8 cellular contexts compared by ENCODE assay signal in the genomic region with DNA sequence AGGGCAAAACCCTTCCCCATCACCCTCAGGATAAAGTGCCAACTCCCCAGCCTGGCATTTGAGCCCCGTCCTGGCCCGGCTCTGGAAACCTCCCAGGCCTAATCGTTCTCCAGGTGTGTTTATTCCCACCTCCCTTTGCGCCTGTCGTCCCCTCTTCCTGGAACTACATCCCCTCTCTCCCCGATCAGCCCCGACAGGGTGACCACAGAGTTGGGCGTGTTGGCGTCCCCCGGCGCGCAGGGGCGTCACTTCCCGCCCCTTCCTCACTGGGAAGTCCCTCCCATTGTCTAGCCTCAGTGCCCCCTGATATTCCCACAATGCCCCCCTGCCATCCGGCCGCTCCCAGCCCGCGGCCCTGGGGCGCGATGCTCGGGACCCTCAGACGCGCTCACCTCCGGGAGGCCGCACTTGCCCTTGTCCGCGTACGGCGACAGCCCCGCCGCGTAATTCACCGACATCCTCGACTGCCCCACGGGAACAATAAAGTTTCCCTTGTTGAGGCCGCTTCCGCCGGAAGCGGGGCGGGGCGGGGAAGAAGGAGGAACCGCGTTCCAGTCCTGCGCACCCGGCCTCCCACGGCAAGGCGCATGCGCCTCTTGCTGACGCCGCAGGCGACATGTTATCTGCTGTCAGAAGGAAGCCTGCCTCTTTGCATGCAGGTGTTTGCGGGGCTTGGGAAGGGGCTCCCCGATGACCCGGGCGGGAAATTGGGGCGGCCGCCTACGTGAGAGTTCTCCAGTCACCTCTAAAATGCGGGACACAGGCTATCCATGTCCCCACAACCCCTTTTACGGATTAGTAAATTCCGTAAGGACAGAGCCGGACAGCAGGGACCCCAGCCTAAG. TPM values are rescaled to one million over a fixed set of nuclear protein-coding genes. Genes with fewer than 3 reads are reported as not detected.
DNase-seq lines count a peak whose midpoint lies in the region; ATAC-seq and TF ChIP-seq lines count a peak whose summit lies in the region.

A gene (plus strand): TSS at position 608 of the 845 bp plus-strand sequence. CDS start 3,737 bp downstream, outside the sequence.
A gene (minus strand): TSS at position 482 of the 845 bp plus-strand sequence. CDS start 24 bp downstream, at position 458.

- DNase-seq in DMS153 (lab: John Stamatoyannopoulos, UW): peak; percentile 92
- peak; percentile 88 for DNase-seq in Kasumi-1 (lab: John Stamatoyannopoulos, UW)
- DNase-seq in RWPE1 (ENCODE audit: low spot score): peak; percentile 98
- peak; percentile 96 for DNase-seq in activated T-helper 2 cell treated with anti-CD3 and anti-CD28 coated beads, Interferon-gamma antibody, Interleukin-2, Interleukin-4, amounts not matched to agents 10 μg/mL and 5 μg/mL and 100 μg/mL, durations not matched to agents 14 hours and 24 hours and 36 hours (ENCODE audit: low spot score)
- DNase-seq in fibroblast of mammary gland (ENCODE audit: low read depth): peak; percentile 91
- peak; percentile 92 to 98 (median 95) for DNase-seq in naive thymus-derived CD8-positive, alpha-beta T cell

- no peaks in the 10 kb centered on the region for H3K9me3 Mint-ChIP-seq in activated T-helper 2 cell treated with anti-CD3 and anti-CD28 coated beads, Interferon-gamma antibody, Interleukin-2, Interleukin-4, amounts not matched to agents 10 μg/mL and 5 μg/mL and 100 μg/mL, durations not matched to agents 14 hours and 24 hours and 36 hours
- no peaks in the 10 kb centered on the region for H3K9me3 Mint-ChIP-seq in naive thymus-derived CD8-positive, alpha-beta T cell
- H3K9me3 Mint-ChIP-seq in stimulated activated memory B cell treated with anti-CD40 and anti-IgM and Interleukin-4, amounts not matched to agents 10 μg/mL and 1 μg/mL and 100 μg/mL, for 72 hours: no peaks in the 10 kb centered on the region

- no peak for TF ChIP-seq CTCF in RWPE1 (conservative IDR thresholded peaks at IDR 0.05; ENCODE audit: low read depth)
- TF ChIP-seq CTCF in fibroblast of mammary gland (conservative IDR thresholded peaks at IDR 0.05; ENCODE audit: control insufficient read depth, insufficient read depth, low read depth, low read length): no peak

- peak; percentile 59 for ATAC-seq in GM21737 (IDR thresholded peaks at IDR 0.05; ENCODE audit: unreplicated experiment)
- ATAC-seq in naive thymus-derived CD8-positive, alpha-beta T cell: peak; percentile 89 to 93
- ATAC-seq in stimulated activated memory B cell treated with anti-CD40 and anti-IgM and Interleukin-4, amounts not matched to agents 10 μg/mL and 1 μg/mL and 100 μg/mL, for 72 hours: peak; percentile 91

- CTCF ChIA-PET in RWPE1 (lab: Yijun Ruan, JAX): no interaction called here

- H3K4me3 ChIP-seq in fibroblast of mammary gland (ENCODE audit: control insufficient read depth, low read depth, low read length): peak within 1 kb of the TSS; percentile 91

- intact Hi-C loops in activated T-helper 2 cell treated with anti-CD3 and anti-CD28 coated beads, Interferon-gamma antibody, Interleukin-2, Interleukin-4, amounts not matched to agents 10 μg/mL and 5 μg/mL and 100 μg/mL, durations not matched to agents 14 hours and 24 hours and 36 hours (cut with micrococcal nuclease): loop anchor here (1.0 to 10.0 kb wide), 3 partner anchors 175 to 418 kb away; a partner anchor contains a TSS

- POLR2A ChIA-PET in RWPE1 (lab: Yijun Ruan, JAX; ENCODE audit: low non-redundant PET): no interaction called here
- POLR2A ChIA-PET in naive thymus-derived CD8-positive, alpha-beta T cell (lab: Charles Lee): no interaction called here

- H3K4me3 Mint-ChIP-seq in activated T-helper 2 cell treated with anti-CD3 and anti-CD28 coated beads, Interferon-gamma antibody, Interleukin-2, Interleukin-4, amounts not matched to agents 10 μg/mL and 5 μg/mL and 100 μg/mL, durations not matched to agents 14 hours and 24 hours and 36 hours (ENCODE audit: low read depth): peak within 1 kb of the TSS; percentile 99
- H3K4me3 Mint-ChIP-seq in naive thymus-derived CD8-positive, alpha-beta T cell: peak within 1 kb of the TSS; percentile 94 to 99 (median 97)
- H3K4me3 Mint-ChIP-seq in stimulated activated memory B cell treated with anti-CD40 and anti-IgM and Interleukin-4, amounts not matched to agents 10 μg/mL and 1 μg/mL and 100 μg/mL, for 72 hours: peak within 1 kb of the TSS; percentile 98

- peaks cover 23% of the 10 kb centered on the region for H3K36me3 Mint-ChIP-seq in activated T-helper 2 cell treated with anti-CD3 and anti-CD28 coated beads, Interferon-gamma antibody, Interleukin-2, Interleukin-4, amounts not matched to agents 10 μg/mL and 5 μg/mL and 100 μg/mL, durations not matched to agents 14 hours and 24 hours and 36 hours (ENCODE audit: low read depth)
- peaks cover 0 to 17% (median 7%) of the 10 kb centered on the region in 3 donors for H3K36me3 Mint-ChIP-seq in naive thymus-derived CD8-positive, alpha-beta T cell
- H3K36me3 Mint-ChIP-seq in stimulated activated memory B cell treated with anti-CD40 and anti-IgM and Interleukin-4, amounts not matched to agents 10 μg/mL and 1 μg/mL and 100 μg/mL, for 72 hours: peaks cover 33% of the 10 kb centered on the region

- H3K27me3 Mint-ChIP-seq in activated T-helper 2 cell treated with anti-CD3 and anti-CD28 coated beads, Interferon-gamma antibody, Interleukin-2, Interleukin-4, amounts not matched to agents 10 μg/mL and 5 μg/mL and 100 μg/mL, durations not matched to agents 14 hours and 24 hours and 36 hours (ENCODE audit: low read depth): no peaks in the 10 kb centered on the region
- H3K27me3 Mint-ChIP-seq in naive thymus-derived CD8-positive, alpha-beta T cell: peaks cover 0 to 2% (median 0%) of the 10 kb centered on the region in 5 donors
- H3K27me3 Mint-ChIP-seq in stimulated activated memory B cell treated with anti-CD40 and anti-IgM and Interleukin-4, amounts not matched to agents 10 μg/mL and 1 μg/mL and 100 μg/mL, for 72 hours: peaks cover under 1% of the 10 kb centered on the region

- peak within 1 kb of the TSS; percentile 92 for H3K27ac Mint-ChIP-seq in activated T-helper 2 cell treated with anti-CD3 and anti-CD28 coated beads, Interferon-gamma antibody, Interleukin-2, Interleukin-4, amounts not matched to agents 10 μg/mL and 5 μg/mL and 100 μg/mL, durations not matched to agents 14 hours and 24 hours and 36 hours
- H3K27ac Mint-ChIP-seq in naive thymus-derived CD8-positive, alpha-beta T cell: peak within 1 kb of the TSS; percentile 91 to 98 (median 96)
- H3K27ac Mint-ChIP-seq in stimulated activated memory B cell treated with anti-CD40 and anti-IgM and Interleukin-4, amounts not matched to agents 10 μg/mL and 1 μg/mL and 100 μg/mL, for 72 hours: peak within 1 kb of the TSS; percentile 98

- H3K4me1 Mint-ChIP-seq in activated T-helper 2 cell treated with anti-CD3 and anti-CD28 coated beads, Interferon-gamma antibody, Interleukin-2, Interleukin-4, amounts not matched to agents 10 μg/mL and 5 μg/mL and 100 μg/mL, durations not matched to agents 14 hours and 24 hours and 36 hours (ENCODE audit: low read depth): peaks cover 14% of the 10 kb centered on the region
- H3K4me1 Mint-ChIP-seq in naive thymus-derived CD8-positive, alpha-beta T cell: peaks cover 29 to 44% (median 42%) of the 10 kb centered on the region in 4 donors
- peaks cover 62% of the 10 kb centered on the region for H3K4me1 Mint-ChIP-seq in stimulated activated memory B cell treated with anti-CD40 and anti-IgM and Interleukin-4, amounts not matched to agents 10 μg/mL and 1 μg/mL and 100 μg/mL, for 72 hours

- peak within 1 kb of the TSS; percentile 81 for H3K27ac ChIP-seq in RWPE1

RNA-seq across cellular contexts. Expression of the first gene that starts in this region (rescaled TPM):
- 0.30 and 0.50 TPM in 2 replicates for total RNA-seq in activated T-helper 2 cell treated with anti-CD3 and anti-CD28 coated beads, Interferon-gamma antibody, Interleukin-2, Interleukin-4, amounts not matched to agents 10 μg/mL and 5 μg/mL and 100 μg/mL, durations not matched to agents 14 hours and 24 hours and 36 hours
- total RNA-seq in naive thymus-derived CD8-positive, alpha-beta T cell: 1 to 10 TPM; 1.9 to 2.2 TPM
- polyA plus RNA-seq in naive thymus-derived CD8-positive, alpha-beta T cell: under 1 TPM in 2 of 3 donors, not detected in 1; 0.36 to 0.50 TPM

RNA-seq across cellular contexts. Expression of the second gene that starts in this region (rescaled TPM):
- 34.6 and 42.4 TPM in 2 replicates for total RNA-seq in activated T-helper 2 cell treated with anti-CD3 and anti-CD28 coated beads, Interferon-gamma antibody, Interleukin-2, Interleukin-4, amounts not matched to agents 10 μg/mL and 5 μg/mL and 100 μg/mL, durations not matched to agents 14 hours and 24 hours and 36 hours
- 10 to 100 TPM; 27.2 to 27.3 TPM for total RNA-seq in naive thymus-derived CD8-positive, alpha-beta T cell
- 1 to 10 TPM in 2 of 3 donors, under 1 TPM in 1; 0.86 to 4.3 (median 1.4) TPM for polyA plus RNA-seq in naive thymus-derived CD8-positive, alpha-beta T cell

Comparison
In these comparisons a context has a peak if more than half of its experiments do, and no peak if none do; other contexts are left out.
1. Peak in every context shown above with its lines: DNase-seq, ATAC-seq, H3K4me3 ChIP-seq and H3K27ac ChIP-seq.